Comparison of ENCODE assay signal across 1 cellular context in genomic region chr1:52601976-52602327, GRCh38.
TF ChIP-seq lines count a peak whose summit lies in the region.

No MANE protein-coding gene starts in this region.

TF ChIP-seq in HEK293T, 16 proteins besides CTCF, POLR2A, EP300 and RAD21:
- TF ChIP-seq L3MBTL2 (conservative IDR thresholded peaks at IDR 0.05), result no peak
- TF ChIP-seq FOXM1 (IDR thresholded peaks at IDR 0.05; ENCODE audit: borderline replicate concordance), result no peak
- TF ChIP-seq HDGF (IDR thresholded peaks at IDR 0.05; ENCODE audit: borderline replicate concordance), result no peak
- no peak for TF ChIP-seq SP1 (IDR thresholded peaks at IDR 0.05)
- no peak for TF ChIP-seq BHLHE40 (IDR thresholded peaks at IDR 0.05; ENCODE audit: borderline replicate concordance)
- TF ChIP-seq LEF1 (IDR thresholded peaks at IDR 0.05; ENCODE audit: borderline replicate concordance), result no peak
- no peak for TF ChIP-seq TARDBP (IDR thresholded peaks at IDR 0.05)
- TF ChIP-seq NFRKB (IDR thresholded peaks at IDR 0.05), result no peak
- TF ChIP-seq SUZ12 (IDR thresholded peaks at IDR 0.05), result no peak
- TF ChIP-seq ZNF384 (IDR thresholded peaks at IDR 0.05), result no peak
- no peak for TF ChIP-seq CTBP1 (IDR thresholded peaks at IDR 0.05; ENCODE audit: borderline replicate concordance)
- TF ChIP-seq FOXK2 (IDR thresholded peaks at IDR 0.05), result no peak
- TF ChIP-seq, protein P1, sequence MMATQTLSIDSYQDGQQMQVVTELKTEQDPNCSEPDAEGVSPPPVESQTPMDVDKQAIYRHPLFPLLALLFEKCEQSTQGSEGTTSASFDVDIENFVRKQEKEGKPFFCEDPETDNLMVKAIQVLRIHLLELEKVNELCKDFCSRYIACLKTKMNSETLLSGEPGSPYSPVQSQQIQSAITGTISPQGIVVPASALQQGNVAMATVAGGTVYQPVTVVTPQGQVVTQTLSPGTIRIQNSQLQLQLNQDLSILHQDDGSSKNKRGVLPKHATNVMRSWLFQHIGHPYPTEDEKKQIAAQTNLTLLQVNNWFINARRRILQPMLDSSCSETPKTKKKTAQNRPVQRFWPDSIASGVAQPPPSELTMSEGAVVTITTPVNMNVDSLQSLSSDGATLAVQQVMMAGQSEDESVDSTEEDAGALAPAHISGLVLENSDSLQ (IDR thresholded peaks at IDR 0.05), result no peak
- no peak for TF ChIP-seq FOXA1 (IDR thresholded peaks at IDR 0.05)
- TF ChIP-seq ARNT (IDR thresholded peaks at IDR 0.05), result no peak
- no peak for TF ChIP-seq ELF4 (IDR thresholded peaks at IDR 0.05)
TF ChIP-seq in HEK293T: peak in this region for 0.
